Comparison of ENCODE assay signal across 15 cellular contexts in genomic region chr6:109760208-109760607, GRCh38.
A peak's percentile ranks its signal among the peaks of the same experiment; 100 is the strongest.
DNase-seq lines count a peak whose midpoint lies in the region; ATAC-seq, FAIRE-seq and TF ChIP-seq lines count a peak whose summit lies in the region.
"Had no signal": no experiment of that assay in that cellular context is flagged by ENCODE, and none has a peak within 500 bp of the region (broad histone marks: within the 10 kb centered on the region; RNA-seq: fewer than 3 reads in every experiment).

No MANE protein-coding gene starts in this region.

- CTCF ChIA-PET in endothelial cell of umbilical vein (lab: Charles Lee): interaction anchor here (0.9 to 1.3 kb wide), 2 partner anchors 23 to 280 kb away, joined by 3 to 6 read pairs; no protein-coding TSS in a partner anchor

- intact Hi-C loops in left ventricle myocardium superior (cut with micrococcal nuclease): no loop called here
- intact Hi-C loops in Right ventricle myocardium superior (cut with DNase I): no loop called here
- intact Hi-C loops in endothelial cell of umbilical vein (cut with micrococcal nuclease): no loop called here

- POLR2A ChIA-PET in endothelial cell of umbilical vein (lab: Charles Lee): no interaction called here

- no TSS peak for BruUV-seq in endothelial cell of umbilical vein (replicated peaks; lab: Mats Ljungman, UMichigan)

- TF ChIP-seq CTCF in Loucy (conservative IDR thresholded peaks at IDR 0.05; ENCODE audit: low read length): no peak
- TF ChIP-seq CTCF in endothelial cell of umbilical vein (IDR thresholded peaks at IDR 0.05; ENCODE audit: extremely low read depth in 1 of 2, insufficient read depth in 1 of 2, low read depth in 1 of 2, low read length in 2 of 2): no peak
- TF ChIP-seq CTCF in brain microvascular endothelial cell (IDR thresholded peaks at IDR 0.05; ENCODE audit: low read depth, low read length, missing control alignments): no peak

- in situ Hi-C loops in brain microvascular endothelial cell (cut with HindIII; ENCODE audit: low pct_ligation_motif_present, low sequenced_read_pairs): no loop called here

- H3K9me3 ChIP-seq in Loucy (ENCODE audit: insufficient read depth, low read depth, low read length) (no peaks in the 10 kb centered on the region; the same call in 1 of the 2 replicates), endothelial cell of umbilical vein (replicated peaks; ENCODE audit: control insufficient read depth, insufficient read depth, low read length) (no peaks in the 10 kb centered on the region), subcutaneous abdominal adipose tissue (ENCODE audit: control insufficient read depth in 5 of 5, low read length in 5 of 5) (no peaks in the 10 kb centered on the region)
- H3K9me3 ChIP-seq: prostate gland had no signal

- peaks cover 19% of the 10 kb centered on the region for H3K4me1 ChIP-seq in Loucy (ENCODE audit: insufficient read depth, low read length, poor library complexity, severe bottlenecking)
- H3K4me1 ChIP-seq in endothelial cell of umbilical vein (ENCODE audit: control insufficient read depth, extremely low read depth, insufficient read depth, low read length): peaks cover 11% of the 10 kb centered on the region
- peaks cover 0 to 25% (median 0%) of the 10 kb centered on the region in 5 donors for H3K4me1 ChIP-seq in subcutaneous abdominal adipose tissue (ENCODE audit: control insufficient read depth in 5 of 5, insufficient read depth in 5 of 5, low read length in 5 of 5)
- H3K4me1 ChIP-seq: prostate gland had no signal

- H3K4me3 ChIP-seq in Loucy (ENCODE audit: low read length, poor library complexity, severe bottlenecking) (peak overlapping the region; percentile 9), endothelial cell of umbilical vein (replicated peaks in 1 of 3; ENCODE audit: insufficient read depth in 1 of 3, low read depth in 1 of 3, low read length in 3 of 3) (no peak overlapping the region), subcutaneous abdominal adipose tissue (ENCODE audit: low read depth in 1 of 5, low read length in 5 of 5) (no peak overlapping the region), brain microvascular endothelial cell (ENCODE audit: low read depth, low read length) (no peak overlapping the region)
- H3K4me3 ChIP-seq: prostate gland had no signal

- H2AFZ ChIP-seq in Loucy (ENCODE audit: low read length) (no peak overlapping the region), endothelial cell of umbilical vein (ENCODE audit: low read depth, low read length) (no peak overlapping the region)

- H3K9me2 ChIP-seq in Loucy (replicated peaks; ENCODE audit: low read depth, low read length): no peaks in the 10 kb centered on the region

- dilution Hi-C loops in endothelial cell of umbilical vein (cut with MboI; ENCODE audit: extremely low pct_ligation_motif_present, low sequenced_read_pairs): no loop called here

- H3K36me3 ChIP-seq in Loucy (ENCODE audit: insufficient read depth, low read length): no peaks in the 10 kb centered on the region
- H3K36me3 ChIP-seq in endothelial cell of umbilical vein (ENCODE audit: control insufficient read depth in 2 of 2, extremely low read depth in 1 of 2, insufficient read depth in 2 of 2, low read length in 2 of 2): no peaks in the 10 kb centered on the region
- peaks cover 0 to 8% (median 3%) of the 10 kb centered on the region in 5 donors for H3K36me3 ChIP-seq in subcutaneous abdominal adipose tissue (ENCODE audit: control insufficient read depth in 5 of 5, insufficient read depth in 5 of 5, low read length in 5 of 5)
- no peaks in the 10 kb centered on the region for H3K36me3 ChIP-seq in brain microvascular endothelial cell (replicated peaks)
- H3K36me3 ChIP-seq: prostate gland had no signal

- H4K20me1 ChIP-seq in Loucy (ENCODE audit: insufficient read depth, low read length, poor library complexity, severe bottlenecking) (no peaks in the 10 kb centered on the region), endothelial cell of umbilical vein (replicated peaks; ENCODE audit: control insufficient read depth, extremely low read depth, insufficient read depth, low read length) (peaks cover 6% of the 10 kb centered on the region)

- peak; percentile 59 for TF ChIP-seq POLR2A in endothelial cell of umbilical vein (IDR thresholded peaks at IDR 0.05; ENCODE audit: low read depth, low read length)

- H3K27me3 ChIP-seq in Loucy (ENCODE audit: insufficient read depth, low read length, poor library complexity, severe bottlenecking) (no peaks in the 10 kb centered on the region), endothelial cell of umbilical vein (ENCODE audit: control insufficient read depth in 2 of 2, insufficient read depth in 2 of 2, low read length in 2 of 2) (peaks cover 0 to 5% of the 10 kb centered on the region in 2 experiments), subcutaneous abdominal adipose tissue (ENCODE audit: control insufficient read depth in 5 of 5, insufficient read depth in 4 of 5, low read length in 5 of 5) (no peaks in the 10 kb centered on the region), brain microvascular endothelial cell (replicated peaks) (no peaks in the 10 kb centered on the region)

- no peaks in the 10 kb centered on the region for H3F3A ChIP-seq in Loucy (ENCODE audit: low read depth)

- DNase-seq in left ventricle myocardium superior: no peak
- DNase-seq in Right ventricle myocardium superior: no peak
- DNase-seq in endothelial cell of umbilical vein (ENCODE audit: low read depth, low spot score): peak; percentile 86
- no peak for DNase-seq in epidermal melanocyte (ENCODE audit: insufficient read length, low spot score)
- no peak for DNase-seq in brain microvascular endothelial cell
- no peak for DNase-seq in COLO829 (ENCODE audit: low spot score)
- DNase-seq: activated T-cell treated with anti-CD3 and anti-CD28 coated beads for 4 hours; DMS79 treated with DMSO at 0.1 percent for 48 hours; NCI-H2081; stimulated activated CD8-positive, alpha-beta memory T cell treated with anti-CD3 and anti-CD28 coated beads, Interleukin-4, amount 100 ng/mL, for 48 hours had no signal

- peak; percentile 74 for FAIRE-seq in endothelial cell of umbilical vein (lab: Jason Lieb, UNC)

- H3K27ac ChIP-seq in endothelial cell of umbilical vein (ENCODE audit: insufficient read depth, low read depth, low read length) (no peak overlapping the region), subcutaneous abdominal adipose tissue (ENCODE audit: low read depth, low read length) (peak overlapping the region; percentile 71), brain microvascular endothelial cell (no peak overlapping the region)
- H3K27ac ChIP-seq: KMS-11, prostate gland had no signal

- ATAC-seq in left ventricle myocardium superior (peak; percentile 27), Right ventricle myocardium superior (ENCODE audit: poor library complexity) (no peak)
- ATAC-seq: WTC11 had no signal

- no peaks in the 10 kb centered on the region for H3K79me2 ChIP-seq in Loucy (ENCODE audit: insufficient read depth, low read length)
- no peaks in the 10 kb centered on the region for H3K79me2 ChIP-seq in endothelial cell of umbilical vein (ENCODE audit: control insufficient read depth, insufficient read depth, low read length)

- H3K9ac ChIP-seq in Loucy (ENCODE audit: low read depth, low read length, poor library complexity, severe bottlenecking) (no peak overlapping the region), endothelial cell of umbilical vein (replicated peaks; ENCODE audit: extremely low read depth, insufficient read depth, low read length) (no peak overlapping the region), subcutaneous abdominal adipose tissue (ENCODE audit: low read length in 5 of 5) (no peak overlapping the region)
- H3K9ac ChIP-seq: KMS-11 had no signal

- no peaks in the 10 kb centered on the region for H3K9me1 ChIP-seq in endothelial cell of umbilical vein (replicated peaks; ENCODE audit: control insufficient read depth, extremely low read depth, insufficient read depth, low read length)

- H3K4me2 ChIP-seq in Loucy (ENCODE audit: low read depth, low read length, poor library complexity, severe bottlenecking) (peak overlapping the region; percentile 34), endothelial cell of umbilical vein (ENCODE audit: insufficient read depth, low read length) (no peak overlapping the region)
- H3K4me2 ChIP-seq: KMS-11 had no signal

TF ChIP-seq in endothelial cell of umbilical vein, 7 proteins besides CTCF, POLR2A, EP300 and RAD21:
- TF ChIP-seq MAX (IDR thresholded peaks at IDR 0.05; ENCODE audit: insufficient read depth, insufficient read length) (no peak), JUN (IDR thresholded peaks at IDR 0.05; ENCODE audit: borderline replicate concordance, insufficient read depth, insufficient read length, low read depth) (peak; percentile 29), GATA2 (IDR thresholded peaks at IDR 0.05; ENCODE audit: insufficient read depth, insufficient read length, low read depth, low read length) (peak; percentile 98), FOS (IDR thresholded peaks at IDR 0.05; ENCODE audit: borderline replicate concordance, insufficient read depth, low read length) (peak; percentile 47), EZH2 (IDR thresholded peaks at IDR 0.05; ENCODE audit: borderline replicate concordance, low read depth, low read length, severe bottlenecking) (no peak), POLR2AphosphoS5 (IDR thresholded peaks at IDR 0.05; ENCODE audit: insufficient read depth, low read depth, low read length) (peak; percentile 90), MYC (IDR thresholded peaks at IDR 0.05; ENCODE audit: low read depth, low read length) (no peak)
